ENCODE assay signal across 1 cellular context in the genomic region with DNA sequence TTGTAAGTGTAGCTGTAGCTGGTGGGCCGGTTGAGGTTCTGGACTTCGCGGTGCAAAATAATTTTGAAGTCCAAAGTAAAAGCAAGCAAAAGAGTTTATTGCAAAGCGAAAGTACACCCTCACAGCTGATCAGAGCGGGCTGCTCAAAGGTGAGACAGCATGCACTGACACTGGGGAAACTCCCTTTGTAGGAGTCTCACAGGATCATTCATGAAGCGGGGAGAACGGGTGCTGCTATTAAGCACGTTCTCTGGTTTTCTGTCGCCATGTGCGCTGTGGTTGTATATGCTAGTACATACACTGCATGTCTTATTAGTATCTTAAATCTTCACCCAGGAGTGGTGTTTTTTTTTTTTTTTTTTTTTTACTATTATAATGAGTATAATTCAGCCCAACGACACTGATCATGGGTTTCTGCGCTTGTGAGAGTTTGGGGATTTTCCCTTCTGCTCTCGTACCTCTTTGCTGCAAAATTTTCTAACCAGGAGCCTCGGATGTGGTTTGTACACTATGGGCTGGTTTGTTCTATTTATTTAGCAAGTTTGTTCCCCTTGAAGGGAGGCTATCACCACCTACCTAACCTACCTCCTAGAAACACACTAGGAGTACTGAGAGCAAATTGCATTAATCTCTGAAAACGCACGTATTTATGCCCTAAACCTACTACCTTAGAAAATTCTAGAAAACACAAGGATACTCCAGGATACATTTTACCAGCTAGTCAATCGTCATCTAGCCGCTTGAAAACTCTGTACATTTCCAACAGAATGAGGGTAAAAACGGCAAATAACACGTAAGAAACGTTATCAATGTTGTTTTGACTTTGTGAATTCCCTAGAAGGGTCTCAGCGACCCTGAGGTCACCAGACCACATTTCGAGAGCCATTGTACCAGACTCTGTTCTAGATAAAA.
TF ChIP-seq lines count a peak whose summit lies in the region.

No MANE protein-coding gene starts in this region.

TF ChIP-seq in IMR-90, 13 proteins besides CTCF, POLR2A, EP300 and RAD21:
- TF ChIP-seq, protein P1, sequence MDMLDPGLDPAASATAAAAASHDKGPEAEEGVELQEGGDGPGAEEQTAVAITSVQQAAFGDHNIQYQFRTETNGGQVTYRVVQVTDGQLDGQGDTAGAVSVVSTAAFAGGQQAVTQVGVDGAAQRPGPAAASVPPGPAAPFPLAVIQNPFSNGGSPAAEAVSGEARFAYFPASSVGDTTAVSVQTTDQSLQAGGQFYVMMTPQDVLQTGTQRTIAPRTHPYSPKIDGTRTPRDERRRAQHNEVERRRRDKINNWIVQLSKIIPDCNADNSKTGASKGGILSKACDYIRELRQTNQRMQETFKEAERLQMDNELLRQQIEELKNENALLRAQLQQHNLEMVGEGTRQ (IDR thresholded peaks at IDR 0.05; ENCODE audit: low read depth, low read length): no peak
- no peak for TF ChIP-seq RCOR1 (IDR thresholded peaks at IDR 0.05; ENCODE audit: insufficient replicate concordance, low read length)
- no peak for TF ChIP-seq CHD1 (IDR thresholded peaks at IDR 0.05; ENCODE audit: low read depth, low read length)
- no peak for TF ChIP-seq MAFK (IDR thresholded peaks at IDR 0.05; ENCODE audit: low read depth, low read length)
- TF ChIP-seq RFX5 (IDR thresholded peaks at IDR 0.05; ENCODE audit: low read depth, low read length): no peak
- TF ChIP-seq MXI1 (IDR thresholded peaks at IDR 0.05; ENCODE audit: borderline replicate concordance, low read depth, low read length): no peak
- TF ChIP-seq CEBPB (IDR thresholded peaks at IDR 0.05; ENCODE audit: low read depth, low read length): no peak
- TF ChIP-seq MAZ (IDR thresholded peaks at IDR 0.05; ENCODE audit: borderline replicate concordance, low read depth, low read length): no peak
- TF ChIP-seq BHLHE40 (IDR thresholded peaks at IDR 0.05; ENCODE audit: low read depth, low read length): no peak
- no peak for TF ChIP-seq NFE2L2 (IDR thresholded peaks at IDR 0.05; ENCODE audit: low read depth, low read length)
- TF ChIP-seq, protein P2, sequence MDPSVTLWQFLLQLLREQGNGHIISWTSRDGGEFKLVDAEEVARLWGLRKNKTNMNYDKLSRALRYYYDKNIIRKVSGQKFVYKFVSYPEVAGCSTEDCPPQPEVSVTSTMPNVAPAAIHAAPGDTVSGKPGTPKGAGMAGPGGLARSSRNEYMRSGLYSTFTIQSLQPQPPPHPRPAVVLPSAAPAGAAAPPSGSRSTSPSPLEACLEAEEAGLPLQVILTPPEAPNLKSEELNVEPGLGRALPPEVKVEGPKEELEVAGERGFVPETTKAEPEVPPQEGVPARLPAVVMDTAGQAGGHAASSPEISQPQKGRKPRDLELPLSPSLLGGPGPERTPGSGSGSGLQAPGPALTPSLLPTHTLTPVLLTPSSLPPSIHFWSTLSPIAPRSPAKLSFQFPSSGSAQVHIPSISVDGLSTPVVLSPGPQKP (IDR thresholded peaks at IDR 0.05; ENCODE audit: borderline replicate concordance, low read depth, low read length): no peak
- TF ChIP-seq FOS (IDR thresholded peaks at IDR 0.05; ENCODE audit: low read depth, low read length): no peak
- TF ChIP-seq SMC3 (IDR thresholded peaks at IDR 0.05; ENCODE audit: low read depth, low read length): no peak
